In the genomic region with DNA sequence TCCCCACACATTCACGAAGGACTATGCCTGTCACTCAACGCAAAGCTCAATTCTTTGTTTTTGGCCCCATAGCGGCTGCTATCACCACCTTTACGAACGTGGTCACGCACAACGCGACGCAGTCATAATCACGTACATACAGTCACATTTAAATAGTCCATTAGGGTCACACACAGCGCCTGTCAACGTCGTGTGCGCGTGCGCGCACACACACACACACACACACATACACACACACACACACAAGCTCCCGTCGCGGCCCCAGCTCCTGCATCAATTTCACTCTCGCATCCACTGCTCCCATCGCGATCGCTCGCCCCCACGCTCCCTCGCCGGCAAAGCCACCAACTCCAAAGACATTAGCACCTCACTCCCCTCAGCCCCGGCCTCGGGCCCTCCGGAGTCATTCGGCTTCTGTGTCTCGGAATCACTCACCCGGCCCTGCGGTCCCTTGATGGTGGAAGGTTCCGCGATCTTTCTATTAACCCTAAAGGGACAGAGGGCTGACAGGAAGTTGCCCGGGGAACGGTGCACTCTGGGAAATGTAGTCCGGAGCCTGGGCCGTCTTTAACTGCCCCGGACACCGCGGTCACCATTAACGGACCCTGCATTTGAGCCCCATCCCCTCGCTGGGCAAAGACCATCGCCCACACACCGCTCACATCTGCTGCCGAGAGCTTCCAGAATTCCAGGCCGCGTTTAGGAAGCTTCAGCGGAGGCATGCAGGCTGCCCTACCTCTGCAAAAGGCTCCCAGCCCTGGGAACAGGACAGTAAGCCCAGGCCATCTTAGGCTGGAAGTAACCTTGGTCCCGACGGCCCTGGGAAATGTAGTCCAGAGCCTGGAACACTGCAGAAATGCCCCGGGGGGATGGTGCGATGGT, we compare ENCODE assay signal across 8 cellular contexts. TPM values are rescaled to one million over a fixed set of nuclear protein-coding genes. Genes with fewer than 3 reads are reported as not detected.
A peak's percentile ranks its signal among the peaks of the same experiment; 100 is the strongest.
DNase-seq lines count a peak whose midpoint lies in the region; ATAC-seq and TF ChIP-seq lines count a peak whose summit lies in the region.

A gene (minus strand): TSS at position 486 of the 882 bp plus-strand sequence. CDS start 12,768 bp downstream, outside the sequence.

- peak; percentile 89 for ATAC-seq in HG03066 (IDR thresholded peaks at IDR 0.05; ENCODE audit: low read depth, unreplicated experiment)
- ATAC-seq in left colon = peak; percentile 99

- DNase-seq in 8988T (peak; percentile 86), NCI-H226 (peak; percentile 72), coronary artery (ENCODE audit: low spot score) (peak; percentile 90), left colon (peak; percentile 88 to 90)
- peak; percentile 89 for DNase-seq in activated CD4-positive, alpha-beta T cell treated with anti-CD3 and anti-CD28 coated beads for 48 hours
- DNase-seq in stimulated activated CD4-positive, alpha-beta T cell treated with anti-CD3 and anti-CD28 coated beads, Interleukin-1b, Interleukin-23, amount 100 ng/mL, for 4 hours (ENCODE audit: low read depth in 2 of 2) = peak; percentile 66 to 67

- TF ChIP-seq CTCF in coronary artery (IDR thresholded peaks at IDR 0.05) = no peak

- intact Hi-C loops in left colon (cut with DNase I, micrococcal nuclease) = no loop called here

- TF ChIP-seq POLR2A in GM18526 (IDR thresholded peaks at IDR 0.05; ENCODE audit: extremely low read depth, insufficient read length) = peak; percentile 61

- H3K27ac ChIP-seq in coronary artery = peak within 1 kb of the TSS; percentile 84 to 93

- peak within 1 kb of the TSS; percentile 87 for H3K4me3 ChIP-seq in coronary artery

RNA-seq across cellular contexts. Expression of the gene that starts here (rescaled TPM):
- total RNA-seq in left colon = 1 to 10 TPM; 3.3 to 5.2 TPM

Comparison
In these comparisons a context has a peak if more than half of its experiments do, and no peak if none do; other contexts are left out.
1. Peak in every context shown above with its lines: DNase-seq, ATAC-seq, H3K4me3 ChIP-seq and H3K27ac ChIP-seq.